ENCODE assay signal across 22 cellular contexts in genomic region chrX:108221481-108221880, GRCh38.
"Had no signal": no experiment of that assay in that cellular context is flagged by ENCODE, and none has a peak within 500 bp of the region (broad histone marks: within the 10 kb centered on the region; RNA-seq: fewer than 3 reads in every experiment).

No MANE protein-coding gene starts in this region.

- H3K27ac ChIP-seq: dorsolateral prefrontal cortex, gastrocnemius medialis, heart left ventricle, hepatocyte, neural progenitor cell, parathyroid adenoma, right atrium auricular region had no signal

- H3K4me3 ChIP-seq: dorsolateral prefrontal cortex, gastrocnemius medialis, heart left ventricle, hepatocyte, mucosa of descending colon, neural progenitor cell, right atrium auricular region, sigmoid colon had no signal

- ATAC-seq: gastrocnemius medialis; heart left ventricle; left lobe of liver; mucosa of descending colon; natural killer cell treated with Interleukin-12 subunit alpha and Interleukin-12 subunit beta and Interleukin-15 and Interleukin-18, amount 100 ng/mL, for 72 hours; stimulated activated effector memory CD8-positive, alpha-beta T cell treated with anti-CD3 and anti-CD28 coated beads, Interleukin-12 subunit alpha, Interleukin-12 subunit beta, amount 100 ng/mL, for 72 hours had no signal

- H3K27me3 ChIP-seq: gastrocnemius medialis, hepatocyte, neural progenitor cell, right atrium auricular region, sigmoid colon had no signal

- H3K36me3 ChIP-seq: gastrocnemius medialis, heart left ventricle, neural progenitor cell, right atrium auricular region, sigmoid colon had no signal

- H3K4me1 ChIP-seq: gastrocnemius medialis, neural progenitor cell, parathyroid adenoma, sigmoid colon had no signal

- H3K9me3 ChIP-seq: gastrocnemius medialis, heart left ventricle, mucosa of descending colon, right atrium auricular region, sigmoid colon had no signal

- DNase-seq: dorsolateral prefrontal cortex; effector CD4-positive, alpha-beta T cell; foreskin fibroblast; gastrocnemius medialis; heart left ventricle; kidney; mesenchymal stem cell; mucosa of descending colon; naive B cell; sigmoid colon; stimulated activated CD4-positive, alpha-beta T cell treated with anti-CD3 and anti-CD28 coated beads, Interleukin-2, amount 100 ng/mL, for 24 hours; stimulated activated CD4-positive, alpha-beta T cell treated with anti-CD3 and anti-CD28 coated beads, Interleukin-4, amount 100 ng/mL, for 24 hours; stimulated activated naive CD4-positive, alpha-beta T cell treated with Interleukin-2 at 50 U/mL for 16 hours; substantia nigra; trophoblast cell had no signal

- H3K9ac ChIP-seq: neural progenitor cell, parathyroid adenoma had no signal
